ENCODE assay signal across 12 cellular contexts in the genomic region with DNA sequence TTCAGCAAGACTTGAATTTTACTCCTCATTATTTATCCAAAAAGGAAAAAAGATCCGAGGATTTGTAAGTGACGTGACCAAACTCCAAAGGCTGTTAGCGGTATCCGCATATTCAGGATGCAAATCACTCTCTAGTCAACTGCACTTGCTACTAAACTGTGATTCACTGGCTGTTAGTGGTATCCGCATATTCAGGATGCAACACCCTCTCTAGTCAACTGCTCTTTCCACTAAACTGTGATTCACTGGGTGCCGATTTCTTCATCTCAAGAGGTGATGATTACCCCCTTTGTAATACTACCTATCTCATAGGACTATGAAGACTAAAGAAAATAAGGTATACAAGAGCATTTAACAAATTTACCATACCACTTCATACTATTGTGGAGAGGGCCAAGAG. TPM values are rescaled to one million over a fixed set of nuclear protein-coding genes. Genes with fewer than 3 reads are reported as not detected.
DNase-seq lines count a peak whose midpoint lies in the region; ATAC-seq and TF ChIP-seq lines count a peak whose summit lies in the region.
"Had no signal": no experiment of that assay in that cellular context is flagged by ENCODE, and none has a peak within 500 bp of the region (broad histone marks: within the 10 kb centered on the region; RNA-seq: fewer than 3 reads in every experiment).

No MANE protein-coding gene starts in this region.

- in situ Hi-C loops in Panc1 (cut with HindIII; ENCODE audit: low pct_unique_long_range_greater_than_20kb, low sequenced_read_pairs), result no loop called here

- H3K4me1 ChIP-seq in Panc1 (ENCODE audit: control insufficient read depth, insufficient read depth, low read length) (peaks cover 7% of the 10 kb centered on the region), PC-9 (replicated peaks; ENCODE audit: insufficient read depth) (peaks cover 14% of the 10 kb centered on the region; the same call in 1 of the 2 replicates), Peyer's patch (peaks cover 0 to 11% (median 6%) of the 10 kb centered on the region in 4 donors)

- POLR2A ChIA-PET in Panc1 (lab: Charles Lee), result no interaction called here
- POLR2A ChIA-PET in PC-9 (lab: Charles Lee; ENCODE audit: unreplicated experiment), result no interaction called here

- CTCF ChIA-PET in Panc1 (lab: Charles Lee), result no interaction called here
- CTCF ChIA-PET in PC-9 (lab: Charles Lee), result no interaction called here

- H4K20me1 ChIP-seq in PC-9 (ENCODE audit: insufficient read depth), result peaks cover 11% of the 10 kb centered on the region

- H3K36me3 ChIP-seq in Panc1 (ENCODE audit: control insufficient read depth, insufficient read depth, low read length) (peaks cover 4% of the 10 kb centered on the region; the same call in 1 of the 2 replicates), PC-9 (ENCODE audit: low read depth) (no peaks in the 10 kb centered on the region), Peyer's patch (no peaks in the 10 kb centered on the region)

- H3K9me3 ChIP-seq in Panc1 (ENCODE audit: control insufficient read depth, insufficient read depth, low read depth, low read length) (no peaks in the 10 kb centered on the region), PC-9 (ENCODE audit: insufficient read depth, low read depth) (no peaks in the 10 kb centered on the region), Peyer's patch (no peaks in the 10 kb centered on the region)
- H3K9me3 ChIP-seq: body of pancreas had no signal

- intact Hi-C loops in Panc1 (cut with micrococcal nuclease; ENCODE audit: unreplicated experiment) (no loop called here), PC-9 (cut with micrococcal nuclease; ENCODE audit: unreplicated experiment) (no loop called here)

- H3F3A ChIP-seq in PC-9 (ENCODE audit: insufficient read depth, low read depth), result no peaks in the 10 kb centered on the region; the same call in 1 of the 2 replicates

- H2AFZ ChIP-seq in PC-9, result no peak overlapping the region

- DNase-seq in AG09309 (ENCODE audit: low read depth), result peak; percentile 46
- DNase-seq in Panc1 (ENCODE audit: low read depth, low spot score), result peak; percentile 7
- DNase-seq in fibroblast of the conjunctiva (ENCODE audit: low read depth), result peak; percentile 5
- DNase-seq in PC-9, result no peak
- no peak for DNase-seq in effector CD4-positive, alpha-beta T cell
- no peak for DNase-seq in Peyer's patch
- DNase-seq: body of pancreas, left colon, NCI-H1436 treated with DMSO at 0.1 percent for 48 hours, small intestine had no signal

- H3K4me2 ChIP-seq in PC-9, result no peak overlapping the region

- H3K4me3 ChIP-seq in AG09309 (ENCODE audit: control insufficient read depth, low read depth, low read length), result no peak overlapping the region
- no peak overlapping the region for H3K4me3 ChIP-seq in Panc1 (ENCODE audit: low read depth in 2 of 2, low read length in 2 of 2)
- H3K4me3 ChIP-seq in PC-9, result no peak overlapping the region
- no peak overlapping the region for H3K4me3 ChIP-seq in Peyer's patch
- H3K4me3 ChIP-seq: body of pancreas had no signal

- H3K27me3 ChIP-seq in Panc1 (ENCODE audit: control insufficient read depth, insufficient read depth, low read length), result no peaks in the 10 kb centered on the region
- no peaks in the 10 kb centered on the region for H3K27me3 ChIP-seq in PC-9 (ENCODE audit: insufficient read depth, low read depth)
- no peaks in the 10 kb centered on the region for H3K27me3 ChIP-seq in Peyer's patch
- H3K27me3 ChIP-seq: body of pancreas had no signal

- ATAC-seq in GM18520 (IDR thresholded peaks at IDR 0.05; ENCODE audit: unreplicated experiment) (peak; percentile 33), Panc1 (no peak), GM19455 (IDR thresholded peaks at IDR 0.05; ENCODE audit: unreplicated experiment) (no peak)
- ATAC-seq: body of pancreas, left colon had no signal

- no peak overlapping the region for H3K27ac ChIP-seq in Panc1 (ENCODE audit: low read length)
- H3K27ac ChIP-seq in PC-9, result no peak overlapping the region
- H3K27ac ChIP-seq in Peyer's patch, result no peak overlapping the region
- H3K27ac ChIP-seq: body of pancreas had no signal

- TF ChIP-seq CTCF in AG09309 (IDR thresholded peaks at IDR 0.05; ENCODE audit: control insufficient read depth, insufficient read depth, low read depth, low read length, missing control alignments) (no peak), Panc1 (IDR thresholded peaks at IDR 0.05) (no peak), PC-9 (conservative IDR thresholded peaks at IDR 0.05) (no peak), Peyer's patch (IDR thresholded peaks at IDR 0.05) (no peak)

- no TSS peak for BruUV-seq in Panc1 (replicated peaks; lab: Mats Ljungman, UMichigan)
- no TSS peak for BruUV-seq in PC-9 (replicated peaks; lab: Mats Ljungman, UMichigan)

- no peaks in the 10 kb centered on the region for H3K9me2 ChIP-seq in PC-9 (ENCODE audit: insufficient read depth)

- H3K79me2 ChIP-seq in PC-9 (ENCODE audit: low read depth), result peaks cover 92% of the 10 kb centered on the region

- no peak for TF ChIP-seq POLR2A in Peyer's patch (IDR thresholded peaks at IDR 0.05)

RNA-seq across cellular contexts. Expression of a gene that starts 5.7 kb away (rescaled TPM):
- 72.7 TPM for total RNA-seq in Panc1 (2021; ENCODE audit: unreplicated experiment)
- 82.6 TPM for polyA plus RNA-seq in Panc1 (2012; ENCODE audit: insufficient read length)
- 112 and 115 TPM in 2 replicates for total RNA-seq in PC-9 (2021)
- 10 to 100 TPM; 59.0 to 98.2 (median 70.9) TPM for total RNA-seq in Peyer's patch

RNA-seq across cellular contexts. Expression of a gene that starts 45.8 kb away (rescaled TPM):
- total RNA-seq in Panc1 (2021; ENCODE audit: unreplicated experiment), result 39.0 TPM
- polyA plus RNA-seq in Panc1 (2012; ENCODE audit: insufficient read length), result 33.2 TPM
- total RNA-seq in PC-9 (2021), result 12.0 and 18.3 TPM in 2 replicates
- 10 to 100 TPM in 3 of 4 donors, 1 to 10 TPM in 1; 7.7 to 83.3 (median 12.1) TPM for total RNA-seq in Peyer's patch

Comparison
In these comparisons a context has a peak if more than half of its experiments do, and no peak if none do; other contexts are left out.
1. DNase-seq: peak in AG09309 (single experiment), Panc1 (single experiment) and fibroblast of the conjunctiva (single experiment); none in PC-9 (0 of 2), effector CD4-positive, alpha-beta T cell (single experiment) and Peyer's patch (0 of 3).